In genomic region chr6:170130771-170131241, GRCh38 we compare ENCODE assay signal across 1 cellular context.
TF ChIP-seq lines count a peak whose summit lies in the region.

No MANE protein-coding gene starts in this region.

TF ChIP-seq in HepG2, 621 proteins besides CTCF, POLR2A, EP300 and RAD21 (continued from another document):
- TF ChIP-seq ZBTB26 (CRISPR knock-in tag; IDR thresholded peaks at IDR 0.05; ENCODE audit: borderline replicate concordance) = no peak
- no peak for TF ChIP-seq PHF21A (CRISPR knock-in tag; IDR thresholded peaks at IDR 0.05)
- TF ChIP-seq SP1 (IDR thresholded peaks at IDR 0.05) = no peak
- no peak for TF ChIP-seq SP1 (CRISPR knock-in tag; IDR thresholded peaks at IDR 0.05)
- no peak for TF ChIP-seq KMT2A (CRISPR knock-in tag; IDR thresholded peaks at IDR 0.05)
- TF ChIP-seq ZFP36 (IDR thresholded peaks at IDR 0.05; ENCODE audit: borderline replicate concordance, low read depth, low read length, partially characterized antibody) = no peak
- no peak for TF ChIP-seq GATAD2A (CRISPR knock-in tag; IDR thresholded peaks at IDR 0.05)
- TF ChIP-seq ZSCAN12 (CRISPR knock-in tag; IDR thresholded peaks at IDR 0.05) = no peak
- no peak for TF ChIP-seq RORA (CRISPR knock-in tag; IDR thresholded peaks at IDR 0.05)
- no peak for TF ChIP-seq ZNF446 (CRISPR knock-in tag; IDR thresholded peaks at IDR 0.05)
TF ChIP-seq in HepG2: peak in this region for 0.
